Comparison of ENCODE assay signal across 34 cellular contexts in genomic region chr1:6254691-6255090, GRCh38. TPM values are rescaled to one million over a fixed set of nuclear protein-coding genes. Genes with fewer than 3 reads are reported as not detected.
"Had no signal": no experiment of that assay in that cellular context is flagged by ENCODE, and none has a peak within 500 bp of the region (broad histone marks: within the 10 kb centered on the region; RNA-seq: fewer than 3 reads in every experiment).

No MANE protein-coding gene starts in this region.

- H3K4me1 ChIP-seq: uterus had no signal

- H3K4me1 Mint-ChIP-seq: stimulated activated effector memory CD8-positive, alpha-beta T cell treated with anti-CD3 and anti-CD28 coated beads, Interleukin-12 subunit alpha, Interleukin-12 subunit beta, amount 100 ng/mL, for 72 hours had no signal

- H3K36me3 ChIP-seq: thoracic aorta, thyroid gland, transverse colon, upper lobe of right lung, uterus had no signal

- ATAC-seq: stimulated activated effector memory CD8-positive, alpha-beta T cell treated with anti-CD3 and anti-CD28 coated beads, Interleukin-12 subunit alpha, Interleukin-12 subunit beta, amount 100 ng/mL, for 72 hours; stimulated activated memory B cell treated with anti-CD40 and anti-IgM and Interleukin-4, amounts not matched to agents 10 μg/mL and 1 μg/mL and 100 μg/mL, for 72 hours; stimulated activated naive B cell treated with anti-CD40 and anti-IgM and Interleukin-4, amounts not matched to agents 10 μg/mL and 1 μg/mL and 100 μg/mL, for 72 hours; stimulated activated naive CD8-positive, alpha-beta T cell treated with anti-CD3 and anti-CD28 coated beads, Interleukin-15, amount 100 ng/mL, for 72 hours; stimulated activated naive CD8-positive, alpha-beta T cell treated with anti-CD3 and anti-CD28 coated beads, Interleukin-15, Interleukin-2, amounts not matched to agents 100 U/mL and 50 U/mL, for 24 hours; upper lobe of right lung had no signal

- H3K27ac ChIP-seq: stomach, suprapubic skin, testis, thoracic aorta, thyroid gland, tibial artery, tibial nerve, transverse colon, upper lobe of left lung, upper lobe of right lung, uterus, vagina had no signal

- H3K9me3 ChIP-seq: stomach, suprapubic skin, testis, thoracic aorta, thyroid gland, tibial artery, tibial nerve, transverse colon, upper lobe of left lung, upper lobe of right lung, uterus, vagina had no signal

- DNase-seq: stimulated activated CD4-positive, alpha-beta T cell treated with anti-CD3 and anti-CD28 coated beads, Interleukin-2, amount 100 ng/mL, for 48 hours; stimulated activated CD4-positive, alpha-beta T cell treated with anti-CD3 and anti-CD28 coated beads, Interleukin-4, amount 100 ng/mL, for 1 hour; stimulated activated CD4-positive, alpha-beta T cell treated with anti-CD3 and anti-CD28 coated beads, Interleukin-4, amount 100 ng/mL, for 24 hours; stimulated activated CD4-positive, alpha-beta T cell treated with anti-CD3 and anti-CD28 coated beads, Interleukin-4, amount 100 ng/mL, for 4 hours; stimulated activated CD8-positive, alpha-beta memory T cell treated with anti-CD3 and anti-CD28 coated beads, Interleukin-4, amount 100 ng/mL, for 48 hours; stimulated activated naive B cell treated with anti-CD40 and anti-IgM and Interleukin-4, amounts not matched to agents 10 μg/mL and 1 μg/mL and 100 μg/mL, for 72 hours; stimulated activated naive CD4-positive, alpha-beta T cell; stimulated activated naive CD4-positive, alpha-beta T cell treated with Interleukin-2 at 50 U/mL for 16 hours; stimulated activated naive CD8-positive, alpha-beta T cell treated with anti-CD3 and anti-CD28 coated beads, Interleukin-15, amount 100 ng/mL, for 72 hours; stimulated activated naive CD8-positive, alpha-beta T cell treated with anti-CD3 and anti-CD28 coated beads, Interleukin-15, Interleukin-2, amounts not matched to agents 100 U/mL and 50 U/mL, for 24 hours; stomach; substantia nigra; testis; thyroid gland; tibial artery; transverse colon; trophoblast cell; upper lobe of right lung; uterus had no signal

- FAIRE-seq: urothelium cell line had no signal

- H3K4me3 Mint-ChIP-seq: stimulated activated effector memory CD8-positive, alpha-beta T cell treated with anti-CD3 and anti-CD28 coated beads, Interleukin-12 subunit alpha, Interleukin-12 subunit beta, amount 100 ng/mL, for 72 hours; stimulated activated memory B cell treated with anti-CD40 and anti-IgM and Interleukin-4, amounts not matched to agents 10 μg/mL and 1 μg/mL and 100 μg/mL, for 72 hours; stimulated activated naive B cell treated with anti-CD40 and anti-IgM and Interleukin-4, amounts not matched to agents 10 μg/mL and 1 μg/mL and 100 μg/mL, for 72 hours; stimulated activated naive CD8-positive, alpha-beta T cell treated with anti-CD3 and anti-CD28 coated beads, Interleukin-15, amount 100 ng/mL, for 72 hours; stimulated activated naive CD8-positive, alpha-beta T cell treated with anti-CD3 and anti-CD28 coated beads, Interleukin-15, Interleukin-2, amounts not matched to agents 100 ng/mL and 50 ng/mL, for 24 hours; type B pancreatic cell had no signal

- H3K4me3 ChIP-seq: stomach, suprapubic skin, testis, thoracic aorta, thyroid gland, tibial artery, tibial nerve, transverse colon, upper lobe of left lung, upper lobe of right lung, uterus, vagina had no signal

- H3K9me3 Mint-ChIP-seq: stimulated activated effector memory CD8-positive, alpha-beta T cell treated with anti-CD3 and anti-CD28 coated beads, Interleukin-12 subunit alpha, Interleukin-12 subunit beta, amount 100 ng/mL, for 72 hours; stimulated activated memory B cell treated with anti-CD40 and anti-IgM and Interleukin-4, amounts not matched to agents 10 μg/mL and 1 μg/mL and 100 μg/mL, for 72 hours; stimulated activated naive B cell treated with anti-CD40 and anti-IgM and Interleukin-4, amounts not matched to agents 10 μg/mL and 1 μg/mL and 100 μg/mL, for 72 hours; stimulated activated naive CD8-positive, alpha-beta T cell treated with anti-CD3 and anti-CD28 coated beads, Interleukin-15, amount 100 ng/mL, for 72 hours; stimulated activated naive CD8-positive, alpha-beta T cell treated with anti-CD3 and anti-CD28 coated beads, Interleukin-15, Interleukin-2, amounts not matched to agents 100 ng/mL and 50 ng/mL, for 24 hours; type B pancreatic cell had no signal

- H3K36me3 Mint-ChIP-seq: stimulated activated effector memory CD8-positive, alpha-beta T cell treated with anti-CD3 and anti-CD28 coated beads, Interleukin-12 subunit alpha, Interleukin-12 subunit beta, amount 100 ng/mL, for 72 hours; stimulated activated memory B cell treated with anti-CD40 and anti-IgM and Interleukin-4, amounts not matched to agents 10 μg/mL and 1 μg/mL and 100 μg/mL, for 72 hours; stimulated activated naive B cell treated with anti-CD40 and anti-IgM and Interleukin-4, amounts not matched to agents 10 μg/mL and 1 μg/mL and 100 μg/mL, for 72 hours; type B pancreatic cell had no signal

- H3K27me3 ChIP-seq: testis, thyroid gland, uterus, vagina had no signal

- H3K27ac Mint-ChIP-seq: stimulated activated effector memory CD8-positive, alpha-beta T cell treated with anti-CD3 and anti-CD28 coated beads, Interleukin-12 subunit alpha, Interleukin-12 subunit beta, amount 100 ng/mL, for 72 hours; stimulated activated memory B cell treated with anti-CD40 and anti-IgM and Interleukin-4, amounts not matched to agents 10 μg/mL and 1 μg/mL and 100 μg/mL, for 72 hours; stimulated activated naive B cell treated with anti-CD40 and anti-IgM and Interleukin-4, amounts not matched to agents 10 μg/mL and 1 μg/mL and 100 μg/mL, for 72 hours; stimulated activated naive CD8-positive, alpha-beta T cell treated with anti-CD3 and anti-CD28 coated beads, Interleukin-15, amount 100 ng/mL, for 72 hours; stimulated activated naive CD8-positive, alpha-beta T cell treated with anti-CD3 and anti-CD28 coated beads, Interleukin-15, Interleukin-2, amounts not matched to agents 100 ng/mL and 50 ng/mL, for 24 hours; type B pancreatic cell had no signal

RNA-seq across cellular contexts. Expression of gene HES3, which starts 10.7 kb away (rescaled TPM):
- total RNA-seq: stomach, subcutaneous adipose tissue, suprapubic skin, temporal lobe, testis, thoracic aorta, thyroid gland, tibial nerve, transverse colon, upper lobe of left lung, upper lobe of right lung, ureter, urinary bladder, uterus, vagina had no signal
- polyA plus RNA-seq: stomach, thymus, urinary bladder had no signal
